Comparison of ENCODE assay signal across 1 cellular context in the genomic region with DNA sequence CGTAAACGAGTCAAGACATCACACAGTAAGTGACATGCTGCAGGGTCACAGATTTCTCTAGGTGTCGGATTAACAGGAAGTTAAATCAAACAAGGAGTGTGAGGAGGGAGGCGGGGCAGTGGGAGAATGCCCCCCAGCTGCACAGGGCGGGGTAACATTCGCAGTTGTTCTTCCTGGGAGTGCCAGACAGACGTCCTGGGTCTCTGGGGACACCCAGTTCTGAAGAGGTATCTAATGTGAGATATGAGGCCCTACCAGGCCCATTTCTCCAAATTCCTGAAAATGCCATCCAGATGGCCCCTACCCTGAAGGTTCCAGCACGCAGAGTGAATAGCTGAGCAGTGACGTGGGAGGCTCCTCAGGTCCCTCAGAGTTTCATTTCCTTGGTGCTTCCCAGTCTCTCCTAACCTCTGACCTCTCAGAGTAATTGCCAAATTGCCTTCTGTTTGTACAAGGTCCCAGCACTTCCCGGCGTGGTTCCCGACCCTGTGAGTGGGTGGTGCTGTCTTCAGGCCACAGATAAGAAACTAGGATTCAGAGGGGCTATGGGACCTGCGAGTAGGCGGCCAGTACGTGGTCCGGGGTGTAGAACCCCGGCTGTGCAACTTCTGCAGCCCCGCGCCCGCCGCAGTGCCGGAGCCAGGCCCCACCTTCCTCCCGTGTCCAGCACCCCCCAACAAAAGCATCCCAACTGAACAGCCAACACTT.
TF ChIP-seq lines count a peak whose summit lies in the region.

No MANE protein-coding gene starts in this region.

TF ChIP-seq in HepG2, 621 proteins besides CTCF, POLR2A, EP300 and RAD21 (continued from another document and continues in another):
- TF ChIP-seq, protein P1, sequence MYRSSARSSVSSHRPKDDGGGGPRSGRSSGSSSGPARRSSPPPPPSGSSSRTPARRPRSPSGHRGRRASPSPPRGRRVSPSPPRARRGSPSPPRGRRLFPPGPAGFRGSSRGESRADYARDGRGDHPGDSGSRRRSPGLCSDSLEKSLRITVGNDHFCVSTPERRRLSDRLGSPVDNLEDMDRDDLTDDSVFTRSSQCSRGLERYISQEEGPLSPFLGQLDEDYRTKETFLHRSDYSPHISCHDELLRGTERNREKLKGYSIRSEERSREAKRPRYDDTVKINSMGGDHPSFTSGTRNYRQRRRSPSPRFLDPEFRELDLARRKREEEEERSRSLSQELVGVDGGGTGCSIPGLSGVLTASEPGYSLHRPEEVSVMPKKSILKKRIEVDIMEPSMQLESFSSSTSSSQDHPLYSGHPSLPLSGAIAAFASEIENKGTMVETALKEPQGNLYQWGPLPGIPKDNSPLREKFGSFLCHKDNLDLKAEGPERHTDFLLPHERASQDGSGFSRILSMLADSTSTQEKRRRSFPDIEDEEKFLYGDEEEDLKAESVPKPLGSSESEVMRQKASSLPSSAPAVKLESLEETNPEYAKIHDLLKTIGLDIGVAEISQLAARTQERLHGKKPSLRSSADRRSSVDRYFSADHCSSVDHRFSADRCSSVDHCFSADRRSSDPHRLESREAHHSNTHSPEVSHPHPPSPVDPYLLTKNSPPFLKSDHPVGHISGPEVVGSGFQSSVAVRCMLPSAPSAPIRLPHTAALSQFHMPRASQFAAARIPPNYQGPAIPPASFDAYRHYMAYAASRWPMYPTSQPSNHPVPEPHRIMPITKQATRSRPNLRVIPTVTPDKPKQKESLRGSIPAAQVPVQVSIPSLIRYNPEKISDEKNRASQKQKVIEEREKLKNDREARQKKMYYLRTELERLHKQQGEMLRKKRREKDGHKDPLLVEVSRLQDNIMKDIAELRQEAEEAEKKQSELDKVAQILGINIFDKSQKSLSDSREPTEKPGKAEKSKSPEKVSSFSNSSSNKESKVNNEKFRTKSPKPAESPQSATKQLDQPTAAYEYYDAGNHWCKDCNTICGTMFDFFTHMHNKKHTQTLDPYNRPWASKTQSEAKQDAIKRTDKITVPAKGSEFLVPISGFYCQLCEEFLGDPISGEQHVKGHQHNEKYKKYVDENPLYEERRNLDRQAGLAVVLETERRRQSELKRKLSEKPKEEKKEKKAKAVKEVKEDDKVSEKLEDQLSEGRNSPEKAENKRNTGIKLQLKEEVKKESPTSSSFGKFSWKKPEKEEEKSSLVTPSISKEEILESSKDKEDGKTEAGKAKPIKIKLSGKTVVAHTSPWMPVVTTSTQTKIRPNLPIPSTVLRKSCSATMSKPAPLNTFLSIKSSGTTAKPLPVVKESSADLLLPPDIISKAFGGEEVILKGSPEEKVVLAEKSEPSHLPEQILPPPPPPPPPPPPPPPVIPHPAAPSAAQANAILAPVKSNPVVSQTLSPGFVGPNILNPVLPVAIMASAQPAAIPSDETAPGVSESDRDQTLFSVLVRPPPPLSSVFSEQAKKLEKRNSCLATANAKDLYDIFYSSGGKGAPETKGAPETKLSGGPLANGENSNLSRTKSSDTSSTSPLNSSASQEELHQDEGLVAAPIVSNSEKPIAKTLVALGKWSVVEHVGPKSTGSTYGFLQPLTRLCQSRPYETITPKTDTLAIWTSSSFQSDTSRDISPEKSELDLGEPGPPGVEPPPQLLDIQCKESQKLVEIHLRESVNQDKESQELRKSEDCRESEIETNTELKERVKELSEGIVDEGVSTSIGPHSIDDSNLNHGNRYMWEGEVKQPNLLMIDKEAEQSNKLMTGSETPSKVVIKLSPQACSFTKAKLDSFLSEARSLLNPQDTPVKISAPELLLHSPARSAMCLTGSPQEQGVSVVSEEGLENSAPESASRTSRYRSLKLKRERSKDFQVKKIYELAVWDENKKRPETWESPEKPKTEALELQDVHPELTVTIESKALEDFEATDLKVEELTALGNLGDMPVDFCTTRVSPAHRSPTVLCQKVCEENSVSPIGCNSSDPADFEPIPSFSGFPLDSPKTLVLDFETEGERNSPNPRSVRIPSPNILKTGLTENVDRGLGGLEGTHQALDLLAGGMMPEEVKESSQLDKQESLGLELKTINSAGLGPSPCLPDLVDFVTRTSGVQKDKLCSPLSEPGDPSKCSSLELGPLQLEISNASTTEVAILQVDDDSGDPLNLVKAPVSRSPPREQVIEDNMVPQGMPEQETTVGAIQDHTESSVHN (CRISPR knock-in tag; IDR thresholded peaks at IDR 0.05), result no peak; the same call in 1 of the 2 replicates
- TF ChIP-seq MXI1 (IDR thresholded peaks at IDR 0.05; ENCODE audit: borderline replicate concordance, low read depth, low read length) (no peak; the same call in 2 of the 3 replicates), ZSCAN22 (CRISPR knock-in tag; IDR thresholded peaks at IDR 0.05) (no peak), SRSF4 (IDR thresholded peaks at IDR 0.05; ENCODE audit: low read depth, low read length, poor library complexity, severe bottlenecking) (no peak), ZNF367 (CRISPR knock-in tag; IDR thresholded peaks at IDR 0.05; ENCODE audit: borderline replicate concordance) (0 out of 2 replicates have a peak, but pooled peaks have one; percentile 12), ZZZ3 (CRISPR knock-in tag; IDR thresholded peaks at IDR 0.05; ENCODE audit: borderline replicate concordance) (no peak), ZNF615 (CRISPR knock-in tag; IDR thresholded peaks at IDR 0.05; ENCODE audit: borderline replicate concordance) (no peak), ZKSCAN5 (CRISPR knock-in tag; IDR thresholded peaks at IDR 0.05) (no peak), HOXA3 (CRISPR knock-in tag; IDR thresholded peaks at IDR 0.05) (peak; percentile 85), ZNF598 (CRISPR knock-in tag; IDR thresholded peaks at IDR 0.05; ENCODE audit: borderline replicate concordance) (no peak), SNAPC2 (CRISPR knock-in tag; IDR thresholded peaks at IDR 0.05) (no peak), ZNF577 (CRISPR knock-in tag; IDR thresholded peaks at IDR 0.05; ENCODE audit: borderline replicate concordance, low read depth) (no peak)
- TF ChIP-seq, protein P2, sequence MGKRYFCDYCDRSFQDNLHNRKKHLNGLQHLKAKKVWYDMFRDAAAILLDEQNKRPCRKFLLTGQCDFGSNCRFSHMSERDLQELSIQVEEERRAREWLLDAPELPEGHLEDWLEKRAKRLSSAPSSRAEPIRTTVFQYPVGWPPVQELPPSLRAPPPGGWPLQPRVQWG (CRISPR knock-in tag; IDR thresholded peaks at IDR 0.05; ENCODE audit: borderline replicate concordance, low read depth), result no peak
- TF ChIP-seq, protein P3, sequence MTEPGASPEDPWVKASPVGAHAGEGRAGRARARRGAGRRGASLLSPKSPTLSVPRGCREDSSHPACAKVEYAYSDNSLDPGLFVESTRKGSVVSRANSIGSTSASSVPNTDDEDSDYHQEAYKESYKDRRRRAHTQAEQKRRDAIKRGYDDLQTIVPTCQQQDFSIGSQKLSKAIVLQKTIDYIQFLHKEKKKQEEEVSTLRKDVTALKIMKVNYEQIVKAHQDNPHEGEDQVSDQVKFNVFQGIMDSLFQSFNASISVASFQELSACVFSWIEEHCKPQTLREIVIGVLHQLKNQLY (CRISPR knock-in tag; IDR thresholded peaks at IDR 0.05), result peak; percentile 97
- TF ChIP-seq, protein P4, sequence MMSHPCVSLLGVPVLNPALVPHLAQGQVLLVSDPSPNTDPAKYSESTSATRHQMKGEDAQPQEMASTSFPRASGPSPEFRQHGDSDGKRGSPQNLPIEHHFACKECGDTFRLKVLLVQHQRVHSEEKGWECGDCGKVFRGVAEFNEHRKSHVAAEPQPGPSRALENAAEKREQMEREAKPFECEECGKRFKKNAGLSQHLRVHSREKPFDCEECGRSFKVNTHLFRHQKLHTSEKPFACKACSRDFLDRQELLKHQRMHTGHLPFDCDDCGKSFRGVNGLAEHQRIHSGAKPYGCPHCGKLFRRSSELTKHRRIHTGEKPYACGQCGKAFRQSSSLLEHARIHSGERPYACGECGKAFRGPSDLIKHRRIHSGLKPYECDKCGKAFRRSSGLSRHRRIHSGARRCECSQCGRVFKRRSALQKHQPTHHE (CRISPR knock-in tag; IDR thresholded peaks at IDR 0.05; ENCODE audit: borderline replicate concordance), result peak; percentile 75
- TF ChIP-seq, protein P5, sequence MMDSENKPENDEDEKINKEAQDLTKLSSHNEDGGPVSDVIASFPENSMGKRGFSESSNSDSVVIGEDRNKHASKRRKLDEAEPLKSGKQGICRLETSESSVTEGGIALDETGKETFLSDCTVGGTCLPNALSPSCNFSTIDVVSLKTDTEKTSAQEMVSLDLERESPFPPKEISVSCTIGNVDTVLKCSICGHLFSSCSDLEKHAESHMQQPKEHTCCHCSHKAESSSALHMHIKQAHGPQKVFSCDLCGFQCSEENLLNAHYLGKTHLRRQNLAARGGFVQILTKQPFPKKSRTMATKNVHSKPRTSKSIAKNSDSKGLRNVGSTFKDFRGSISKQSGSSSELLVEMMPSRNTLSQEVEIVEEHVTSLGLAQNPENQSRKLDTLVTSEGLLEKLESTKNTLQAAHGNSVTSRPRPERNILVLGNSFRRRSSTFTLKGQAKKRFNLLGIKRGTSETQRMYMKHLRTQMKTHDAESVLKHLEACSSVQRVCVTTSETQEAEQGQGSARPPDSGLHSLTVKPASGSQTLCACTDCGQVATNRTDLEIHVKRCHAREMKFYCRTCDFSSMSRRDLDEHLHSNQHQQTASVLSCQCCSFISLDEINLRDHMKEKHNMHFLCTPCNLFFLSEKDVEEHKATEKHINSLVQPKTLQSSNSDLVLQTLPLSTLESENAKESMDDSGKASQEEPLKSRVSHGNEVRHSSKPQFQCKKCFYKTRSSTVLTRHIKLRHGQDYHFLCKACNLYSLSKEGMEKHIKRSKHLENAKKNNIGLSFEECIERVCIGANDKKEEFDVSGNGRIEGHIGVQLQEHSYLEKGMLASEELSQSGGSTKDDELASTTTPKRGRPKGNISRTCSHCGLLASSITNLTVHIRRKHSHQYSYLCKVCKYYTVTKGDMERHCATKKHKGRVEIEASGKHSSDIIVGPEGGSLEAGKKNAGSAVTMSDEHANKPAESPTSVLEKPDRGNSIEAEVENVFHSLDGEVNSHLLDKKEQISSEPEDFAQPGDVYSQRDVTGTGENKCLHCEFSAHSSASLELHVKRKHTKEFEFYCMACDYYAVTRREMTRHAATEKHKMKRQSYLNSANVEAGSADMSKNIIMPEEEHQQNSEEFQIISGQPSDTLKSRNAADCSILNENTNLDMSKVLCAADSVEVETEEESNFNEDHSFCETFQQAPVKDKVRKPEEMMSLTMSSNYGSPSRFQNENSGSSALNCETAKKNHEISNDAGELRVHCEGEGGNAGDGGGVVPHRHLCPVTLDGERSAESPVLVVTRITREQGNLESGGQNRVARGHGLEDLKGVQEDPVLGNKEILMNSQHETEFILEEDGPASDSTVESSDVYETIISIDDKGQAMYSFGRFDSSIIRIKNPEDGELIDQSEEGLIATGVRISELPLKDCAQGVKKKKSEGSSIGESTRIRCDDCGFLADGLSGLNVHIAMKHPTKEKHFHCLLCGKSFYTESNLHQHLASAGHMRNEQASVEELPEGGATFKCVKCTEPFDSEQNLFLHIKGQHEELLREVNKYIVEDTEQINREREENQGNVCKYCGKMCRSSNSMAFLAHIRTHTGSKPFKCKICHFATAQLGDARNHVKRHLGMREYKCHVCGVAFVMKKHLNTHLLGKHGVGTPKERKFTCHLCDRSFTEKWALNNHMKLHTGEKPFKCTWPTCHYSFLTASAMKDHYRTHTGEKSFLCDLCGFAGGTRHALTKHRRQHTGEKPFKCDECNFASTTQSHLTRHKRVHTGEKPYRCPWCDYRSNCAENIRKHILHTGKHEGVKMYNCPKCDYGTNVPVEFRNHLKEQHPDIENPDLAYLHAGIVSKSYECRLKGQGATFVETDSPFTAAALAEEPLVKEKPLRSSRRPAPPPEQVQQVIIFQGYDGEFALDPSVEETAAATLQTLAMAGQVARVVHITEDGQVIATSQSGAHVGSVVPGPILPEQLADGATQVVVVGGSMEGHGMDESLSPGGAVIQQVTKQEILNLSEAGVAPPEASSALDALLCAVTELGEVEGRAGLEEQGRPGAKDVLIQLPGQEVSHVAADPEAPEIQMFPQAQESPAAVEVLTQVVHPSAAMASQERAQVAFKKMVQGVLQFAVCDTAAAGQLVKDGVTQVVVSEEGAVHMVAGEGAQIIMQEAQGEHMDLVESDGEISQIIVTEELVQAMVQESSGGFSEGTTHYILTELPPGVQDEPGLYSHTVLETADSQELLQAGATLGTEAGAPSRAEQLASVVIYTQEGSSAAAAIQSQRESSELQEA (CRISPR knock-in tag; IDR thresholded peaks at IDR 0.05; ENCODE audit: not compliant biosample characterization), result peak; percentile 27
- TF ChIP-seq, protein P6, sequence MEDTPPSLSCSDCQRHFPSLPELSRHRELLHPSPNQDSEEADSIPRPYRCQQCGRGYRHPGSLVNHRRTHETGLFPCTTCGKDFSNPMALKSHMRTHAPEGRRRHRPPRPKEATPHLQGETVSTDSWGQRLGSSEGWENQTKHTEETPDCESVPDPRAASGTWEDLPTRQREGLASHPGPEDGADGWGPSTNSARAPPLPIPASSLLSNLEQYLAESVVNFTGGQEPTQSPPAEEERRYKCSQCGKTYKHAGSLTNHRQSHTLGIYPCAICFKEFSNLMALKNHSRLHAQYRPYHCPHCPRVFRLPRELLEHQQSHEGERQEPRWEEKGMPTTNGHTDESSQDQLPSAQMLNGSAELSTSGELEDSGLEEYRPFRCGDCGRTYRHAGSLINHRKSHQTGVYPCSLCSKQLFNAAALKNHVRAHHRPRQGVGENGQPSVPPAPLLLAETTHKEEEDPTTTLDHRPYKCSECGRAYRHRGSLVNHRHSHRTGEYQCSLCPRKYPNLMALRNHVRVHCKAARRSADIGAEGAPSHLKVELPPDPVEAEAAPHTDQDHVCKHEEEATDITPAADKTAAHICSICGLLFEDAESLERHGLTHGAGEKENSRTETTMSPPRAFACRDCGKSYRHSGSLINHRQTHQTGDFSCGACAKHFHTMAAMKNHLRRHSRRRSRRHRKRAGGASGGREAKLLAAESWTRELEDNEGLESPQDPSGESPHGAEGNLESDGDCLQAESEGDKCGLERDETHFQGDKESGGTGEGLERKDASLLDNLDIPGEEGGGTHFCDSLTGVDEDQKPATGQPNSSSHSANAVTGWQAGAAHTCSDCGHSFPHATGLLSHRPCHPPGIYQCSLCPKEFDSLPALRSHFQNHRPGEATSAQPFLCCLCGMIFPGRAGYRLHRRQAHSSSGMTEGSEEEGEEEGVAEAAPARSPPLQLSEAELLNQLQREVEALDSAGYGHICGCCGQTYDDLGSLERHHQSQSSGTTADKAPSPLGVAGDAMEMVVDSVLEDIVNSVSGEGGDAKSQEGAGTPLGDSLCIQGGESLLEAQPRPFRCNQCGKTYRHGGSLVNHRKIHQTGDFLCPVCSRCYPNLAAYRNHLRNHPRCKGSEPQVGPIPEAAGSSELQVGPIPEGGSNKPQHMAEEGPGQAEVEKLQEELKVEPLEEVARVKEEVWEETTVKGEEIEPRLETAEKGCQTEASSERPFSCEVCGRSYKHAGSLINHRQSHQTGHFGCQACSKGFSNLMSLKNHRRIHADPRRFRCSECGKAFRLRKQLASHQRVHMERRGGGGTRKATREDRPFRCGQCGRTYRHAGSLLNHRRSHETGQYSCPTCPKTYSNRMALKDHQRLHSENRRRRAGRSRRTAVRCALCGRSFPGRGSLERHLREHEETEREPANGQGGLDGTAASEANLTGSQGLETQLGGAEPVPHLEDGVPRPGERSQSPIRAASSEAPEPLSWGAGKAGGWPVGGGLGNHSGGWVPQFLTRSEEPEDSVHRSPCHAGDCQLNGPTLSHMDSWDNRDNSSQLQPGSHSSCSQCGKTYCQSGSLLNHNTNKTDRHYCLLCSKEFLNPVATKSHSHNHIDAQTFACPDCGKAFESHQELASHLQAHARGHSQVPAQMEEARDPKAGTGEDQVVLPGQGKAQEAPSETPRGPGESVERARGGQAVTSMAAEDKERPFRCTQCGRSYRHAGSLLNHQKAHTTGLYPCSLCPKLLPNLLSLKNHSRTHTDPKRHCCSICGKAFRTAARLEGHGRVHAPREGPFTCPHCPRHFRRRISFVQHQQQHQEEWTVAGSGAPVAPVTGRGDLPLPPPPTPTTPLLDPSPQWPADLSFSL (CRISPR knock-in tag; IDR thresholded peaks at IDR 0.05), result no peak
